In genomic region chr5:163807781-163808180, GRCh38 we compare ENCODE assay signal across 26 cellular contexts.
"Had no signal": no experiment of that assay in that cellular context is flagged by ENCODE, and none has a peak within 500 bp of the region (broad histone marks: within the 10 kb centered on the region; RNA-seq: fewer than 3 reads in every experiment).

No MANE protein-coding gene starts in this region.

- H3K27ac ChIP-seq: adrenal gland, brain microvascular endothelial cell, cardiac muscle cell, KMS-11, SJSA1 had no signal

- H3K4me2 ChIP-seq: KMS-11 had no signal

- H3K9ac ChIP-seq: KMS-11 had no signal

- DNase-seq: activated CD4-positive, alpha-beta T cell treated with anti-CD3 and anti-CD28 coated beads for 4 hours; activated CD8-positive, alpha-beta memory T cell treated with anti-CD3 and anti-CD28 coated beads, Interleukin-2, amount 50 U/mL, for 4 hours; activated CD8-positive, alpha-beta T cell treated with anti-CD3 and anti-CD28 coated beads for 36 hours; activated naive CD4-positive, alpha-beta T cell treated with anti-CD3 and anti-CD28 coated beads, Interleukin-2, amount 50 U/mL, for 16 hours; activated naive CD8-positive, alpha-beta T cell treated with anti-CD3 and anti-CD28 coated beads, Interleukin-2, amount 10 ng/mL, durations not matched to agents 7 days and 5 days; activated T-cell treated with anti-CD3 and anti-CD28 coated beads, Interleukin-2, amount 50 U/mL, for 72 hours; adrenal gland; aorta; brain microvascular endothelial cell; MG63; MV-4-11; NCI-H1092 treated with DMSO at 0.1 percent for 48 hours; NCI-H1436; NCI-H1694 treated with DMSO at 0.1 percent for 48 hours; NCI-H2029 treated with DMSO at 0.1 percent for 48 hours; NCI-H345; NCI-H510A; NCI-H526 treated with DMSO at 0.1 percent for 48 hours; PC-3; SHP77; SW 1271 had no signal

- H3K9me3 ChIP-seq: adrenal gland, MG63, SJSA1 had no signal

- ATAC-seq: activated CD4-positive, CD25-positive, alpha-beta regulatory T cell treated with anti-CD3 and anti-CD28 coated beads, Interleukin-2, amount 50 U/mL, for 24 hours; activated CD8-positive, alpha-beta T cell treated with anti-CD3 and anti-CD28 coated beads for 36 hours; activated T-cell treated with anti-CD3 and anti-CD28 coated beads, Interleukin-2, amount 50 U/mL, for 72 hours; PC-3; SK-N-SH treated with all-trans-retinoic acid at 6 μM for 48 hours had no signal

- H3K36me3 ChIP-seq: adrenal gland, brain microvascular endothelial cell, cardiac muscle cell, MG63, SJSA1 had no signal

- H3K4me3 ChIP-seq: adrenal gland, cardiac muscle cell, MG63, SJSA1 had no signal

- H3K27me3 ChIP-seq: adrenal gland, brain microvascular endothelial cell, cardiac muscle cell, MG63, SJSA1 had no signal

- H3K4me1 ChIP-seq: adrenal gland, SJSA1 had no signal
